9 cellular contexts compared by ENCODE assay signal in the genomic region with DNA sequence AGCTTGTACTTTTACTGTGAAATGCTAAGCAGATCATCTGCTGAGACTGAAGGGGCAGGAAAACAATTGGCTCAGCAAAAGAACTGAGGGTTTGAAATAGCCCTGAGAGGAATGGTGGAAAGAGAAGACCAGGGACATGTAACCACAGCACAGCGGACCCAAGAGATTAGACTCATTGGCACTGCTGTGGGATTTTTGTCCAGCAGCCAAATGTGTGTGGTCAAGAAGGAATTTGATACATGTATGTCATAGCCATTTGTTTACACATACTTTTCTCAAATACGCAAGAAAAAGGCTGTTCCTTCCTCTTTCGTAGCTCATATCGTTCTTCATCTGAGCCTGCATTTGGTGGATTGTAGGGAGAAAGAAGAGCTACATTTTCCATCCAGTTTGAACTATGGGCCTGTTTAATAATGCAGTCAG.
DNase-seq lines count a peak whose midpoint lies in the region; ATAC-seq and TF ChIP-seq lines count a peak whose summit lies in the region.
"Had no signal": no experiment of that assay in that cellular context is flagged by ENCODE, and none has a peak within 500 bp of the region (broad histone marks: within the 10 kb centered on the region; RNA-seq: fewer than 3 reads in every experiment).

No MANE protein-coding gene starts in this region.

- H3K4me3 Mint-ChIP-seq in activated CD8-positive, alpha-beta T cell treated with anti-CD3 and anti-CD28 coated beads, Interleukin-2, amount 10 ng/mL, durations not matched to agents 7 days and 5 days = no peak overlapping the region

- H3K9me3 ChIP-seq in adipocyte (ENCODE audit: control insufficient read depth, low read length) = peaks cover 5% of the 10 kb centered on the region
- H3K9me3 ChIP-seq in HAP-1 = no peaks in the 10 kb centered on the region

- peak; percentile 99 for DNase-seq in AG04449 (ENCODE audit: low read depth, low spot score)
- peak; percentile 60 for DNase-seq in HPDE6-E6E7 (ENCODE audit: extremely low spot score)
- peak; percentile 96 for DNase-seq in adipocyte (ENCODE audit: low read depth)
- DNase-seq in left lobe of liver (ENCODE audit: low spot score) = no peak
- no peak for DNase-seq in HAP-1 (ENCODE audit: low spot score in 2 of 2)
- DNase-seq in CD1c-positive myeloid dendritic cell (ENCODE audit: extremely low spot score) = no peak
- DNase-seq in kidney glomerular epithelial cell (lab: John Stamatoyannopoulos, UW) = no peak
- DNase-seq in activated CD8-positive, alpha-beta T cell treated with anti-CD3 and anti-CD28 coated beads, Interleukin-2, amount 10 ng/mL, durations not matched to agents 7 days and 5 days = no peak
- DNase-seq: activated CD8-positive, alpha-beta memory T cell treated with anti-CD3 and anti-CD28 coated beads for 24 hours had no signal

- H3K4me1 Mint-ChIP-seq in activated CD8-positive, alpha-beta T cell treated with anti-CD3 and anti-CD28 coated beads, Interleukin-2, amount 10 ng/mL, durations not matched to agents 7 days and 5 days (ENCODE audit: low read depth) = peaks cover 10% of the 10 kb centered on the region

- H3K27me3 ChIP-seq in adipocyte (replicated peaks; ENCODE audit: control insufficient read depth, insufficient read depth, low read length) (no peaks in the 10 kb centered on the region), HAP-1 (ENCODE audit: low read depth) (peaks cover 8% of the 10 kb centered on the region)

- H3K27ac Mint-ChIP-seq in activated CD8-positive, alpha-beta T cell treated with anti-CD3 and anti-CD28 coated beads, Interleukin-2, amount 10 ng/mL, durations not matched to agents 7 days and 5 days = no peak overlapping the region

- H3K9me3 Mint-ChIP-seq in activated CD8-positive, alpha-beta T cell treated with anti-CD3 and anti-CD28 coated beads, Interleukin-2, amount 10 ng/mL, durations not matched to agents 7 days and 5 days (ENCODE audit: insufficient read depth) = peaks cover 8% of the 10 kb centered on the region

- no peaks in the 10 kb centered on the region for H3K27me3 Mint-ChIP-seq in activated CD8-positive, alpha-beta T cell treated with anti-CD3 and anti-CD28 coated beads, Interleukin-2, amount 10 ng/mL, durations not matched to agents 7 days and 5 days (ENCODE audit: low read depth)

- CTCF ChIA-PET in AG04449 (lab: Yijun Ruan, JAX) = no interaction called here
- CTCF ChIA-PET in activated CD8-positive, alpha-beta T cell treated with anti-CD3 and anti-CD28 coated beads, Interleukin-2, amount 10 ng/mL, durations not matched to agents 7 days and 5 days (lab: Charles Lee) = interaction anchor here (1.0 to 1.3 kb wide), 3 partner anchors 39 to 119 kb away, joined by 3 to 4 read pairs (median 3); no protein-coding TSS in a partner anchor

- no peak for TF ChIP-seq CTCF in AG04449 (IDR thresholded peaks at IDR 0.05; ENCODE audit: insufficient read depth, low read length, missing control alignments)

- H3K36me3 Mint-ChIP-seq in activated CD8-positive, alpha-beta T cell treated with anti-CD3 and anti-CD28 coated beads, Interleukin-2, amount 10 ng/mL, durations not matched to agents 7 days and 5 days (ENCODE audit: low read depth) = peaks cover 10% of the 10 kb centered on the region

- peaks cover 25% of the 10 kb centered on the region for H3K4me1 ChIP-seq in adipocyte (ENCODE audit: control insufficient read depth, insufficient read depth, low read length)
- H3K4me1 ChIP-seq in HAP-1 = no peaks in the 10 kb centered on the region

- H3K9ac ChIP-seq in adipocyte (ENCODE audit: low read length) = peak overlapping the region; percentile 49

- H3K4me3 ChIP-seq in AG04449 (ENCODE audit: low read depth, low read length) (no peak overlapping the region; the same call in none of the 2 replicates), adipocyte (ENCODE audit: low read length) (peak overlapping the region; percentile 19), HAP-1 (no peak overlapping the region)

- ATAC-seq in left lobe of liver = peak; percentile 32
- ATAC-seq in activated CD8-positive, alpha-beta T cell treated with anti-CD3 and anti-CD28 coated beads, Interleukin-2, amount 10 ng/mL, durations not matched to agents 7 days and 5 days = no peak

- POLR2A ChIA-PET in AG04449 (lab: Yijun Ruan, JAX) = no interaction called here
- POLR2A ChIA-PET in activated CD8-positive, alpha-beta T cell treated with anti-CD3 and anti-CD28 coated beads, Interleukin-2, amount 10 ng/mL, durations not matched to agents 7 days and 5 days (lab: Charles Lee) = no interaction called here

- in situ Hi-C loops in HAP-1 (cut with MboI; ENCODE audit: low sequenced_read_pairs) = no loop called here

- H3K36me3 ChIP-seq in adipocyte (ENCODE audit: control insufficient read depth, insufficient read depth, low read length, severe bottlenecking) (no peaks in the 10 kb centered on the region), HAP-1 (replicated peaks) (no peaks in the 10 kb centered on the region)

Comparison
In these comparisons a context has a peak if more than half of its experiments do, and no peak if none do; other contexts are left out.
1. DNase-seq: peak in AG04449 (single experiment), HPDE6-E6E7 (single experiment) and adipocyte (single experiment); none in left lobe of liver (single experiment), HAP-1 (0 of 2), CD1c-positive myeloid dendritic cell (single experiment), kidney glomerular epithelial cell (single experiment) and activated CD8-positive, alpha-beta T cell treated with anti-CD3 and anti-CD28 coated beads, Interleukin-2, amount 10 ng/mL, durations not matched to agents 7 days and 5 days (single experiment).